1 cellular context compared by ENCODE assay signal in genomic region chr9:137148242-137148641, GRCh38.
A peak's percentile ranks its signal among the peaks of the same experiment; 100 is the strongest.
TF ChIP-seq lines count a peak whose summit lies in the region.

No MANE protein-coding gene starts in this region.

TF ChIP-seq in K562, 482 proteins besides CTCF, POLR2A, EP300 and RAD21:
- TF ChIP-seq, protein P1, sequence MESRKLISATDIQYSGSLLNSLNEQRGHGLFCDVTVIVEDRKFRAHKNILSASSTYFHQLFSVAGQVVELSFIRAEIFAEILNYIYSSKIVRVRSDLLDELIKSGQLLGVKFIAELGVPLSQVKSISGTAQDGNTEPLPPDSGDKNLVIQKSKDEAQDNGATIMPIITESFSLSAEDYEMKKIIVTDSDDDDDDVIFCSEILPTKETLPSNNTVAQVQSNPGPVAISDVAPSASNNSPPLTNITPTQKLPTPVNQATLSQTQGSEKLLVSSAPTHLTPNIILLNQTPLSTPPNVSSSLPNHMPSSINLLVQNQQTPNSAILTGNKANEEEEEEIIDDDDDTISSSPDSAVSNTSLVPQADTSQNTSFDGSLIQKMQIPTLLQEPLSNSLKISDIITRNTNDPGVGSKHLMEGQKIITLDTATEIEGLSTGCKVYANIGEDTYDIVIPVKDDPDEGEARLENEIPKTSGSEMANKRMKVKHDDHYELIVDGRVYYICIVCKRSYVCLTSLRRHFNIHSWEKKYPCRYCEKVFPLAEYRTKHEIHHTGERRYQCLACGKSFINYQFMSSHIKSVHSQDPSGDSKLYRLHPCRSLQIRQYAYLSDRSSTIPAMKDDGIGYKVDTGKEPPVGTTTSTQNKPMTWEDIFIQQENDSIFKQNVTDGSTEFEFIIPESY (CRISPR knock-in tag; IDR thresholded peaks at IDR 0.05), result 0 out of 2 replicates have a peak, but pooled peaks have one; percentile 23
- no peak for TF ChIP-seq ARNT (IDR thresholded peaks at IDR 0.05)
